Comparison of ENCODE assay signal across 16 cellular contexts in genomic region chr10:84336406-84336805, GRCh38. TPM values are rescaled to one million over a fixed set of nuclear protein-coding genes. Genes with fewer than 3 reads are reported as not detected.
DNase-seq lines count a peak whose midpoint lies in the region; ATAC-seq, FAIRE-seq and TF ChIP-seq lines count a peak whose summit lies in the region.
"Had no signal": no experiment of that assay in that cellular context is flagged by ENCODE, and none has a peak within 500 bp of the region (broad histone marks: within the 10 kb centered on the region; RNA-seq: fewer than 3 reads in every experiment).

No MANE protein-coding gene starts in this region.

- POLR2A ChIA-PET in MCF 10A (lab: Yijun Ruan, JAX) = interaction anchor here (0.7 to 0.9 kb wide), 2 partner anchors 35 to 196 kb away, joined by 3 to 5 read pairs; no protein-coding TSS in a partner anchor

- H4K20me1 ChIP-seq in mammary epithelial cell (ENCODE audit: insufficient read depth, low read length) = no peaks in the 10 kb centered on the region

- no peak overlapping the region for H3K27ac Mint-ChIP-seq in MCF 10A (ENCODE audit: low read depth, unreplicated experiment)
- no peak overlapping the region for H3K27ac Mint-ChIP-seq in endothelial cell (ENCODE audit: unreplicated experiment)

- intact Hi-C loops in mammary epithelial cell (cut with micrococcal nuclease) (no loop called here), MCF 10A (cut with micrococcal nuclease) (no loop called here), left lung (cut with DNase I) (no loop called here)

- no peak overlapping the region for H3K4me3 ChIP-seq in mammary epithelial cell (replicated peaks in 1 of 3; ENCODE audit: insufficient read depth in 1 of 3, low read depth in 2 of 3, low read length in 3 of 3)
- no peak overlapping the region for H3K4me3 ChIP-seq in bronchial epithelial cell (ENCODE audit: low read depth, low read length)
- H3K4me3 ChIP-seq in left lung = no peak overlapping the region

- no peak overlapping the region for H3K9ac ChIP-seq in mammary epithelial cell (ENCODE audit: insufficient read depth, low read length)

- CTCF ChIA-PET in mammary epithelial cell (lab: Charles Lee; ENCODE audit: low non-redundant PET) (no interaction called here), MCF 10A (lab: Yijun Ruan, JAX) (interaction anchor here (0.9 to 1.4 kb wide), 2 partner anchors 15 to 204 kb away, joined by 4 to 5 read pairs; no protein-coding TSS in a partner anchor)

- H3K27me3 Mint-ChIP-seq in MCF 10A (ENCODE audit: insufficient read depth, unreplicated experiment) (no peaks in the 10 kb centered on the region), endothelial cell (ENCODE audit: unreplicated experiment) (no peaks in the 10 kb centered on the region)

- H3K36me3 Mint-ChIP-seq in MCF 10A (ENCODE audit: insufficient read depth, unreplicated experiment) (no peaks in the 10 kb centered on the region), endothelial cell (ENCODE audit: low read depth, unreplicated experiment) (no peaks in the 10 kb centered on the region)

- TF ChIP-seq CTCF in mammary epithelial cell (conservative IDR thresholded peaks at IDR 0.05 in 1 of 2, IDR thresholded peaks at IDR 0.05 in 1 of 2; ENCODE audit: extremely low read depth in 1 of 2, insufficient read depth in 1 of 2, low read depth in 1 of 2, low read length in 2 of 2) = no peak
- no peak for TF ChIP-seq CTCF in MCF 10A (IDR thresholded peaks at IDR 0.05; ENCODE audit: unreplicated experiment)
- TF ChIP-seq CTCF in bronchial epithelial cell (IDR thresholded peaks at IDR 0.05; ENCODE audit: insufficient read depth, low read length, severe bottlenecking) = no peak
- no peak for TF ChIP-seq CTCF in left lung (IDR thresholded peaks at IDR 0.05)
- no peak for TF ChIP-seq CTCF in endothelial cell (IDR thresholded peaks at IDR 0.05; ENCODE audit: unreplicated experiment)
- TF ChIP-seq CTCF in GM20000 (IDR thresholded peaks at IDR 0.05; ENCODE audit: extremely low read depth, missing control alignments) = no peak

- dilution Hi-C loops in mammary epithelial cell (cut with HindIII; ENCODE audit: low sequenced_read_pairs) = no loop called here

- H3K4me1 ChIP-seq in mammary epithelial cell (ENCODE audit: insufficient read depth, low read length) (peaks cover 25% of the 10 kb centered on the region), left lung (peaks cover 11 to 79% of the 10 kb centered on the region in 2 donors)

- H3K4me3 Mint-ChIP-seq in MCF 10A (ENCODE audit: unreplicated experiment) (no peak overlapping the region), endothelial cell (ENCODE audit: unreplicated experiment) (no peak overlapping the region)

- peak overlapping the region; percentile 34 for H3K4me2 ChIP-seq in mammary epithelial cell (ENCODE audit: insufficient read depth, low read depth, low read length)

- no TSS peak for BruUV-seq in mammary epithelial cell (replicated peaks; lab: Mats Ljungman, UMichigan)
- BruUV-seq in MCF 10A (replicated peaks; lab: Mats Ljungman, UMichigan) = no TSS peak

- in situ Hi-C loops in mammary epithelial cell (cut with MboI; ENCODE audit: low sequenced_read_pairs in 2 of 2) = no loop called here

- no peaks in the 10 kb centered on the region for H3K9me3 Mint-ChIP-seq in MCF 10A (ENCODE audit: unreplicated experiment)
- no peaks in the 10 kb centered on the region for H3K9me3 Mint-ChIP-seq in endothelial cell (ENCODE audit: unreplicated experiment)

- ATAC-seq in left lung = peak; percentile 34
- ATAC-seq: HCT116, Panc1 had no signal

- 100% methylated on average over 1 of the region's 1 CpG for WGBS in mammary epithelial cell (ENCODE audit: low coverage, missing lambda C conversion rate)

- no peak overlapping the region for H2AFZ ChIP-seq in mammary epithelial cell (ENCODE audit: low read depth, low read length)

- peaks cover 90% of the 10 kb centered on the region for H3K79me2 ChIP-seq in mammary epithelial cell (ENCODE audit: insufficient read depth, low read length)

- H3K4me1 Mint-ChIP-seq in MCF 10A (ENCODE audit: insufficient read depth, unreplicated experiment) (peaks cover 13% of the 10 kb centered on the region), endothelial cell (ENCODE audit: unreplicated experiment) (peaks cover 20% of the 10 kb centered on the region)

- H3K36me3 ChIP-seq in mammary epithelial cell (ENCODE audit: insufficient read depth, low read length) = no peaks in the 10 kb centered on the region
- H3K36me3 ChIP-seq in bronchial epithelial cell (ENCODE audit: control insufficient read depth, insufficient read depth, low read length) = no peaks in the 10 kb centered on the region
- H3K36me3 ChIP-seq in left lung = no peaks in the 10 kb centered on the region

- no peak for FAIRE-seq in bronchial epithelial cell (lab: Jason Lieb, UNC)
- FAIRE-seq: GM18507 had no signal

- no peak for DNase-seq in mammary epithelial cell
- no peak for DNase-seq in MCF 10A (ENCODE audit: unreplicated experiment)
- DNase-seq in bronchial epithelial cell (ENCODE audit: low read depth) = peak; percentile 22
- DNase-seq in left lung = no peak
- no peak for DNase-seq in cerebellum (ENCODE audit: low spot score)
- no peak for DNase-seq in endothelial cell (ENCODE audit: low spot score)
- DNase-seq in GM20000 (ENCODE audit: low spot score) = no peak
- DNase-seq in mucosa of gallbladder (ENCODE audit: low spot score) = no peak
- DNase-seq: C1 segment of cervical spinal cord, NCI-H146, NCI-H2081 treated with DMSO at 0.1 percent for 48 hours, NCI-H69, SHP77 had no signal

- H3K9me3 ChIP-seq in mammary epithelial cell (replicated peaks; ENCODE audit: insufficient read depth, low read length) = no peaks in the 10 kb centered on the region
- H3K9me3 ChIP-seq in left lung = no peaks in the 10 kb centered on the region

- H3K27ac ChIP-seq in mammary epithelial cell (ENCODE audit: insufficient read depth, low read depth, low read length) (no peak overlapping the region), left lung (peak overlapping the region in 1 of 2 donors; percentile 9)

- no peaks in the 10 kb centered on the region for H3K27me3 ChIP-seq in mammary epithelial cell (ENCODE audit: insufficient read depth, low read length)
- no peaks in the 10 kb centered on the region for H3K27me3 ChIP-seq in bronchial epithelial cell (ENCODE audit: control insufficient read depth, insufficient read depth, low read length)
- no peaks in the 10 kb centered on the region for H3K27me3 ChIP-seq in left lung

RNA-seq across cellular contexts. Expression of gene CCSER2, which starts 8.0 kb away (rescaled TPM):
- total RNA-seq in mammary epithelial cell (10 to 100 TPM; 45.3 to 73.3 TPM), MCF 10A (2022) (62.2 and 70.0 TPM in 2 replicates), bronchial epithelial cell (22.4 and 25.2 TPM in 2 replicates), left lung (10 to 100 TPM; 56.5 to 65.5 TPM), cerebellum (118 TPM), endothelial cell (ENCODE audit: unreplicated experiment) (80.2 TPM), mucosa of gallbladder (54.5 TPM)
- 26.2 TPM for polyA plus RNA-seq in mammary epithelial cell
- polyA minus RNA-seq in mammary epithelial cell = 25.9 TPM
